In the genomic region with DNA sequence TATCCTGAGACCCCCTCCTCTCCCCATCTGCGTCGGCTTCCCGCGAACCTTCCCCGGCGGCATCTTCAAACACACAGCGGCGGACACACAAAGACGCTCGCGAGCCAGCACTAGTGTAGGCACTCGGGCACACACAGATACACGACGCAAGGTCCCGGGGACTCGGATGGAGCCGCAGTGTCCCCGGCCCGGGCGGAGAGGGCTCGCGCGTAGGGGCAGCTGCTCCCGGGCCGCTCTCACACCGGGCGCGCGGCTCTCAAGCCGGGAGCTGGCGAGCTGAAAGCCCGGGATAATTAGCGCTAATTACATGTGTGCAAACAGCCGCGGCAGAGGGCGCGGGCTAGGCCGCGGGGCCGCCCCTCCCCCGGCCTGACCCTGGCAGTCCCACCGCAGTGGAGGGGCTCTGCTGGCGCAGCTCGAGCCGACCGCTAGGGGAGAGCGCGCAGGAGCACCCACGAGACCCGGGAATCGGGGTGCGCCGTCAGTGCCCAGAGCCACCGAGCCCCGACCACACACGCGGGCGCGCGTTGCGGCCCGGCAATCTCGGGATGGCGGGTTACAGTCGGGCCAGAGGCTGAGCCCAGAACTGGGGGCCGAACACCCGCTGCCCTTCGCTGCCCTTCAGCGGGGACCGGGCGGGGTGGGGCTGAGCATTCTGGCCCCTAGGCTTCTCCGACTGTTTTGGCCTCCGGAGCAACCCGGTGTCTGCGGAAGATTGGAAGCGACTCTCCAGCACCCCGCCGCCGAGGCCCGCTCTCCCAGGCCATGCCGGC, we compare ENCODE assay signal across 8 cellular contexts.
DNase-seq lines count a peak whose midpoint lies in the region; ATAC-seq and TF ChIP-seq lines count a peak whose summit lies in the region.

No MANE protein-coding gene starts in this region.

- CTCF ChIA-PET in HEK293 (lab: Yijun Ruan, JAX): interaction anchor here (0.6 to 10.3 kb wide), 40 partner anchors 9 to 534 kb away, joined by 3 to 120 read pairs (median 4); a partner anchor contains a TSS

- H3K9me3 ChIP-seq in BLaER1 (no peaks in the 10 kb centered on the region), HEK293 (ENCODE audit: control insufficient read depth, insufficient read depth, low read depth, low read length) (no peaks in the 10 kb centered on the region), gastroesophageal sphincter (no peaks in the 10 kb centered on the region)

- intact Hi-C loops in posterior vena cava (cut with DNase I): loop anchor here (2.0 to 10.0 kb wide), 4 partner anchors 205 to 525 kb away; no protein-coding TSS in a partner anchor

- no peak overlapping the region for H3K9ac ChIP-seq in BLaER1

- peaks cover 81% of the 10 kb centered on the region for H3K27me3 ChIP-seq in BLaER1
- peaks cover 93% of the 10 kb centered on the region for H3K27me3 ChIP-seq in gastroesophageal sphincter

- TF ChIP-seq CTCF in HEK293 (tag by site-specific recombination; IDR thresholded peaks at IDR 0.05) (peak; percentile 89), VCaP (conservative IDR thresholded peaks at IDR 0.05) (peak; percentile 32; the same call in 1 of the 2 replicates), gastroesophageal sphincter (IDR thresholded peaks at IDR 0.05) (peak in 2 of 4 experiments; percentile 37 to 47)

- H3K4me2 ChIP-seq in BLaER1: peak overlapping the region; percentile 84

- H3K4me1 ChIP-seq in BLaER1: peaks cover 19% of the 10 kb centered on the region
- H3K4me1 ChIP-seq in HEK293 (ENCODE audit: control insufficient read depth, insufficient read depth, low read length): peaks cover 6% of the 10 kb centered on the region; the same call in 1 of the 2 replicates
- H3K4me1 ChIP-seq in gastroesophageal sphincter: peaks cover 0 to 32% (median 16%) of the 10 kb centered on the region in 3 donors

- H3K36me3 ChIP-seq in BLaER1: no peaks in the 10 kb centered on the region
- H3K36me3 ChIP-seq in HEK293 (ENCODE audit: control insufficient read depth in 2 of 2, insufficient read depth in 1 of 2, low read length in 2 of 2): no peaks in the 10 kb centered on the region
- H3K36me3 ChIP-seq in gastroesophageal sphincter: no peaks in the 10 kb centered on the region

- TF ChIP-seq EP300 in gastroesophageal sphincter (IDR thresholded peaks at IDR 0.05): no peak

- H3K27ac ChIP-seq in BLaER1 (no peak overlapping the region), HEK293 (ENCODE audit: extremely low read depth, low read depth, low read length) (peak overlapping the region; percentile 77), VCaP (no peak overlapping the region; the same call in 1 of the 2 replicates), gastroesophageal sphincter (peak overlapping the region in 1 of 4 donors; percentile 33)

- H3K4me3 ChIP-seq in BLaER1 (peak overlapping the region; percentile 57), HEK293 (ENCODE audit: low read depth, low read length) (peak overlapping the region; percentile 29), gastroesophageal sphincter (peak overlapping the region; percentile 3 to 50)

- TF ChIP-seq POLR2A in gastroesophageal sphincter (IDR thresholded peaks at IDR 0.05): no peak

- POLR2A ChIA-PET in HEK293 (lab: Yijun Ruan, JAX): interaction anchor here (1.1 to 2.6 kb wide), 3 partner anchors 272 to 320 kb away, joined by 3 to 26 read pairs (median 3); a partner anchor contains a TSS

- H4K20me1 ChIP-seq in BLaER1: peaks cover 34% of the 10 kb centered on the region

- whole genome bisulfite sequencing in gastroesophageal sphincter (ENCODE audit: low coverage in 1 of 2), 2 donors: no CpG with 5 or more reads among the region's 81 CpGs

- ATAC-seq in gastroesophageal sphincter (peak; percentile 17), GM19397 (IDR thresholded peaks at IDR 0.05; ENCODE audit: unreplicated experiment) (no peak), GM18907 (IDR thresholded peaks at IDR 0.05; ENCODE audit: unreplicated experiment) (no peak)

- DNase-seq in posterior vena cava (ENCODE audit: low spot score) (peak; percentile 77), NCI-H510A (lab: John Stamatoyannopoulos, UW) (no peak)

TF ChIP-seq in HEK293, 187 proteins besides CTCF, POLR2A, EP300 and RAD21 (continues in another document):
- TF ChIP-seq KLF8 (tag by site-specific recombination; IDR thresholded peaks at IDR 0.05): no peak; the same call in 1 of the 2 replicates
- TF ChIP-seq, protein P1, sequence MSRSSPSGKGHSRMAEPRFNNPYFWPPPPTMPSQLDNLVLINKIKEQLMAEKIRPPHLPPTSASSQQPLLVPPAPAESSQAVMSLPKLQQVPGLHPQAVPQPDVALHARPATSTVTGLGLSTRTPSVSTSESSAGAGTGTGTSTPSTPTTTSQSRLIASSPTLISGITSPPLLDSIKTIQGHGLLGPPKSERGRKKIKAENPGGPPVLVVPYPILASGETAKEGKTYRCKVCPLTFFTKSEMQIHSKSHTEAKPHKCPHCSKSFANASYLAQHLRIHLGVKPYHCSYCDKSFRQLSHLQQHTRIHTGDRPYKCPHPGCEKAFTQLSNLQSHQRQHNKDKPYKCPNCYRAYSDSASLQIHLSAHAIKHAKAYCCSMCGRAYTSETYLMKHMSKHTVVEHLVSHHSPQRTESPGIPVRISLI (tag by site-specific recombination; IDR thresholded peaks at IDR 0.05): no peak
- TF ChIP-seq MYNN (tag by site-specific recombination; IDR thresholded peaks at IDR 0.05; ENCODE audit: borderline replicate concordance): no peak
- TF ChIP-seq KLF10 (tag by site-specific recombination; IDR thresholded peaks at IDR 0.05): 0 out of 2 replicates have a peak, but pooled peaks have one; percentile 46
- no peak for TF ChIP-seq ZNF837 (tag by site-specific recombination; IDR thresholded peaks at IDR 0.05)
- peak; percentile 21; the same call in 1 of the 2 replicates for TF ChIP-seq KLF1 (tag by site-specific recombination; IDR thresholded peaks at IDR 0.05)
- TF ChIP-seq, protein P2, sequence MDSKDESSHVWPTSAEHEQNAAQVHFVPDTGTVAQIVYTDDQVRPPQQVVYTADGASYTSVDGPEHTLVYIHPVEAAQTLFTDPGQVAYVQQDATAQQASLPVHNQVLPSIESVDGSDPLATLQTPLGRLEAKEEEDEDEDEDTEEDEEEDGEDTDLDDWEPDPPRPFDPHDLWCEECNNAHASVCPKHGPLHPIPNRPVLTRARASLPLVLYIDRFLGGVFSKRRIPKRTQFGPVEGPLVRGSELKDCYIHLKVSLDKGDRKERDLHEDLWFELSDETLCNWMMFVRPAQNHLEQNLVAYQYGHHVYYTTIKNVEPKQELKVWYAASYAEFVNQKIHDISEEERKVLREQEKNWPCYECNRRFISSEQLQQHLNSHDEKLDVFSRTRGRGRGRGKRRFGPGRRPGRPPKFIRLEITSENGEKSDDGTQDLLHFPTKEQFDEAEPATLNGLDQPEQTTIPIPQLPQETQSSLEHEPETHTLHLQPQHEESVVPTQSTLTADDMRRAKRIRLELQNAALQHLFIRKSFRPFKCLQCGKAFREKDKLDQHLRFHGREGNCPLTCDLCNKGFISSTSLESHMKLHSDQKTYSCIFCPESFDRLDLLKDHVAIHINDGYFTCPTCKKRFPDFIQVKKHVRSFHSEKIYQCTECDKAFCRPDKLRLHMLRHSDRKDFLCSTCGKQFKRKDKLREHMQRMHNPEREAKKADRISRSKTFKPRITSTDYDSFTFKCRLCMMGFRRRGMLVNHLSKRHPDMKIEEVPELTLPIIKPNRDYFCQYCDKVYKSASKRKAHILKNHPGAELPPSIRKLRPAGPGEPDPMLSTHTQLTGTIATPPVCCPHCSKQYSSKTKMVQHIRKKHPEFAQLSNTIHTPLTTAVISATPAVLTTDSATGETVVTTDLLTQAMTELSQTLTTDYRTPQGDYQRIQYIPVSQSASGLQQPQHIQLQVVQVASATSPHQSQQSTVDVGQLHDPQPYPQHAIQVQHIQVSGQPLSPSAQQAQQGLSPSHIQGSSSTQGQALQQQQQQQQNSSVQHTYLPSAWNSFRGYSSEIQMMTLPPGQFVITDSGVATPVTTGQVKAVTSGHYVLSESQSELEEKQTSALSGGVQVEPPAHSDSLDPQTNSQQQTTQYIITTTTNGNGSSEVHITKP (tag by site-specific recombination; IDR thresholded peaks at IDR 0.05): peak; percentile 79
- TF ChIP-seq ZBTB8A (tag by site-specific recombination; IDR thresholded peaks at IDR 0.05): peak; percentile 91
- TF ChIP-seq, protein P3, sequence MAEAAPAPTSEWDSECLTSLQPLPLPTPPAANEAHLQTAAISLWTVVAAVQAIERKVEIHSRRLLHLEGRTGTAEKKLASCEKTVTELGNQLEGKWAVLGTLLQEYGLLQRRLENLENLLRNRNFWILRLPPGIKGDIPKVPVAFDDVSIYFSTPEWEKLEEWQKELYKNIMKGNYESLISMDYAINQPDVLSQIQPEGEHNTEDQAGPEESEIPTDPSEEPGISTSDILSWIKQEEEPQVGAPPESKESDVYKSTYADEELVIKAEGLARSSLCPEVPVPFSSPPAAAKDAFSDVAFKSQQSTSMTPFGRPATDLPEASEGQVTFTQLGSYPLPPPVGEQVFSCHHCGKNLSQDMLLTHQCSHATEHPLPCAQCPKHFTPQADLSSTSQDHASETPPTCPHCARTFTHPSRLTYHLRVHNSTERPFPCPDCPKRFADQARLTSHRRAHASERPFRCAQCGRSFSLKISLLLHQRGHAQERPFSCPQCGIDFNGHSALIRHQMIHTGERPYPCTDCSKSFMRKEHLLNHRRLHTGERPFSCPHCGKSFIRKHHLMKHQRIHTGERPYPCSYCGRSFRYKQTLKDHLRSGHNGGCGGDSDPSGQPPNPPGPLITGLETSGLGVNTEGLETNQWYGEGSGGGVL (tag by site-specific recombination; IDR thresholded peaks at IDR 0.05): peak; percentile 66
- TF ChIP-seq ZBTB20 (tag by site-specific recombination; IDR thresholded peaks at IDR 0.05): peak; percentile 100
- peak; percentile 38; the same call in 1 of the 2 replicates for TF ChIP-seq ZNF843 (tag by site-specific recombination; IDR thresholded peaks at IDR 0.05)
- TF ChIP-seq ZNF791 (tag by site-specific recombination; IDR thresholded peaks at IDR 0.05): no peak
- TF ChIP-seq, protein P4, sequence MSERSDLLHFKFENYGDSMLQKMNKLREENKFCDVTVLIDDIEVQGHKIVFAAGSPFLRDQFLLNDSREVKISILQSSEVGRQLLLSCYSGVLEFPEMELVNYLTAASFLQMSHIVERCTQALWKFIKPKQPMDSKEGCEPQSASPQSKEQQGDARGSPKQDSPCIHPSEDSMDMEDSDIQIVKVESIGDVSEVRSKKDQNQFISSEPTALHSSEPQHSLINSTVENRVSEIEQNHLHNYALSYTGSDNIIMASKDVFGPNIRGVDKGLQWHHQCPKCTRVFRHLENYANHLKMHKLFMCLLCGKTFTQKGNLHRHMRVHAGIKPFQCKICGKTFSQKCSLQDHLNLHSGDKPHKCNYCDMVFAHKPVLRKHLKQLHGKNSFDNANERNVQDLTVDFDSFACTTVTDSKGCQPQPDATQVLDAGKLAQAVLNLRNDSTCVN (tag by site-specific recombination; optimal IDR thresholded peaks at IDR 0.05): peak; percentile 98
